10 cellular contexts compared by ENCODE assay signal in the genomic region with DNA sequence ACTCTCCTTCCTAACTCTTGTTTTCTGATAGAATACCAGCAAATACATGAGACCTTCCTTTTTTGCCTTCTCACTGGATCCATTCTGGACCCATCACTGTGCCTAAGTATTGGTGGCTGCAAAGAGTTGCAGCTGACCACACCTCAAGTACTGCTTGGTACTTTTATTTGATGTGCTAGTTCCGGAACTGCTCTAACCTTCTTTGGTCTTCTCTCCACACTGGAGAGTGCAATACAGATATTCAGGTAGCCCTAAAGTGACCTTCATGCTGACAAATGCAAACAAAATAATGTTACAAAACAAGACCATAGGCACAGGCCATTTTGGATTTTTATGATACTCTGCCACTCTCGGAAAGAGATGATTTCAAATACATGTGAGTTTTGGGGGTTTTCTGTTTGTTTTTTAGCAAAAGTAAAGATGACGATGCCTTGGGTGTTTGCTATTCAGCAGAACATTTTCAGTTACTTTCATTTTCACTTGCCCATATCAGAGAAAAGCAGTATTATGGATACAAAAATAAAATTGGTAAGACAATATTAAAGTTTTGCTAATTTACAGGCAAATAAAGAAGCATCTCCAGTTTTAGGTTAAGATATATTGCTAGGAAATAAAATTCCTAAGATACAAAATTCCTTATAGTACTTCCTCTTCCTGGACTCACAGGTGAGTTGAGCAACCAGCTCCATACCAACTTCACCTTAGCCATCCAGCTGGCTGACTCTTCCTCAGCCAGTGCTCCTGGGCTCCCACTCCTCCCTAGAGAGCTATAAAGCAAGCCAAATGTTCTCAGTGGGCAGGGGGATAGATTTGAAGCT. TPM values are rescaled to one million over a fixed set of nuclear protein-coding genes. Genes with fewer than 3 reads are reported as not detected.
DNase-seq lines count a peak whose midpoint lies in the region; ATAC-seq, FAIRE-seq and TF ChIP-seq lines count a peak whose summit lies in the region.
"Had no signal": no experiment of that assay in that cellular context is flagged by ENCODE, and none has a peak within 500 bp of the region (broad histone marks: within the 10 kb centered on the region; RNA-seq: fewer than 3 reads in every experiment).

No MANE protein-coding gene starts in this region.

- CTCF ChIA-PET in HepG2 (lab: Yijun Ruan, JAX; ENCODE audit: low intra/inter-chr PET ratio, low total read pairs), result no interaction called here

- H3K4me2 ChIP-seq in HepG2 (ENCODE audit: low read depth, low read length) (peak overlapping the region; percentile 3; the same call in 1 of the 2 replicates), GM23338 (no peak overlapping the region)

- H3K36me3 ChIP-seq in HepG2 (replicated peaks in 1 of 2; ENCODE audit: control insufficient read depth in 1 of 2, insufficient read depth in 2 of 2, low read length in 2 of 2) (no peaks in the 10 kb centered on the region; a peak in 1 of 5 replicates), GM23338 (ENCODE audit: insufficient read depth) (no peaks in the 10 kb centered on the region)
- H3K36me3 ChIP-seq: WERI-Rb-1 had no signal

- no TSS peak for BruUV-seq in HepG2 (replicated peaks; lab: Mats Ljungman, UMichigan)

- H3K27me3 ChIP-seq in HepG2 (ENCODE audit: control insufficient read depth in 1 of 2, insufficient read depth in 2 of 2, low read length in 2 of 2) (no peaks in the 10 kb centered on the region), GM23338 (ENCODE audit: insufficient read depth) (no peaks in the 10 kb centered on the region)

- H3K79me2 ChIP-seq in HepG2 (ENCODE audit: insufficient read depth, low read length) (peaks cover 91% of the 10 kb centered on the region), GM23338 (replicated peaks; ENCODE audit: insufficient read depth) (peaks cover 91% of the 10 kb centered on the region)

- H3K27ac ChIP-seq in HepG2 (ENCODE audit: extremely low read length, insufficient read depth, low read length), result no peak overlapping the region
- H3K27ac ChIP-seq in temporal lobe (ENCODE audit: low read depth, low read length), result peak overlapping the region; percentile 23
- no peak overlapping the region for H3K27ac ChIP-seq in GM23338 (ENCODE audit: low read depth)
- H3K27ac ChIP-seq: WERI-Rb-1 had no signal

- no peaks in the 10 kb centered on the region for H3K9me3 Mint-ChIP-seq in activated T-cell treated with anti-CD3 and anti-CD28 coated beads, Interleukin-2, amount 50 U/mL, for 4 hours
- no peaks in the 10 kb centered on the region for H3K9me3 Mint-ChIP-seq in activated naive CD8-positive, alpha-beta T cell (ENCODE audit: low read depth)
- H3K9me3 Mint-ChIP-seq in GM23338, result no peaks in the 10 kb centered on the region

- H3K4me1 ChIP-seq in HepG2 (ENCODE audit: insufficient read depth, low read length) (peaks cover 36% of the 10 kb centered on the region), GM23338 (ENCODE audit: insufficient read depth) (peaks cover 17% of the 10 kb centered on the region; the same call in 1 of the 2 replicates)

- H2AFZ ChIP-seq in HepG2 (ENCODE audit: low read length) (no peak overlapping the region), GM23338 (no peak overlapping the region)

- H3K4me3 ChIP-seq in HepG2 (replicated peaks in 1 of 3; ENCODE audit: insufficient read depth in 1 of 3, low read depth in 2 of 3, low read length in 3 of 3) (no peak overlapping the region), GM23338 (no peak overlapping the region)

- H3K27me3 Mint-ChIP-seq in activated T-cell treated with anti-CD3 and anti-CD28 coated beads, Interleukin-2, amount 50 U/mL, for 4 hours (ENCODE audit: low read depth), result no peaks in the 10 kb centered on the region
- H3K27me3 Mint-ChIP-seq in activated naive CD8-positive, alpha-beta T cell, result no peaks in the 10 kb centered on the region
- no peaks in the 10 kb centered on the region for H3K27me3 Mint-ChIP-seq in GM23338 (ENCODE audit: insufficient read depth, low read depth, poor library complexity)

- H3K4me3 Mint-ChIP-seq in activated T-cell treated with anti-CD3 and anti-CD28 coated beads, Interleukin-2, amount 50 U/mL, for 4 hours, result peak overlapping the region; percentile 58
- peak overlapping the region; percentile 76 for H3K4me3 Mint-ChIP-seq in activated naive CD8-positive, alpha-beta T cell
- no peak overlapping the region for H3K4me3 Mint-ChIP-seq in GM23338

- POLR2A ChIA-PET in HepG2 (lab: Yijun Ruan, JAX), result no interaction called here

- no peak for FAIRE-seq in HepG2 (lab: Jason Lieb, UNC)

- intact Hi-C loops in HepG2 (cut with micrococcal nuclease; ENCODE audit: unreplicated experiment), result no loop called here

- TF ChIP-seq POLR2A in HepG2 (IDR thresholded peaks at IDR 0.05; ENCODE audit: insufficient read depth in 1 of 2, low read depth in 2 of 2, low read length in 2 of 2), result no peak

- no peak for ATAC-seq in activated T-cell treated with anti-CD3 and anti-CD28 coated beads, Interleukin-2, amount 50 U/mL, for 4 hours
- ATAC-seq in HepG2 (peak; percentile 41; the same call in 2 of the 3 replicates), GM23338 (no peak)

- no peak for DNase-seq in activated T-cell treated with anti-CD3 and anti-CD28 coated beads, Interleukin-2, amount 50 U/mL, for 4 hours
- no peak for DNase-seq in activated T-cell treated with anti-CD3 and anti-CD28 coated beads, Interleukin-2, amount 50 U/mL, for 1 hour
- no peak for DNase-seq in HepG2 (ENCODE audit: low spot score)
- DNase-seq in GM13977 (ENCODE audit: low spot score), result no peak
- no peak for DNase-seq in KG1 (lab: John Stamatoyannopoulos, UW)
- no peak for DNase-seq in GM23338 (ENCODE audit: low spot score)
- DNase-seq: NCI-H774, WERI-Rb-1 had no signal

- in situ Hi-C loops in HepG2 (cut with HindIII; ENCODE audit: extremely low pct_ligation_motif_present, low pct_unique_long_range_greater_than_20kb), result no loop called here
- in situ Hi-C loops in GM13977 (cut with MboI; ENCODE audit: low pct_unique_long_range_greater_than_20kb, low sequenced_read_pairs, unreplicated experiment), result no loop called here

- H3K9ac ChIP-seq in HepG2 (ENCODE audit: insufficient read depth, low read depth, low read length), result no peak overlapping the region

- H4K20me1 ChIP-seq in HepG2 (ENCODE audit: insufficient read depth, low read length), result no peaks in the 10 kb centered on the region
- no peaks in the 10 kb centered on the region for H4K20me1 ChIP-seq in GM23338 (replicated peaks; ENCODE audit: insufficient read depth)

- H3K9me3 ChIP-seq in HepG2 (ENCODE audit: low read length), result no peaks in the 10 kb centered on the region

- H3K9me2 ChIP-seq in GM23338 (ENCODE audit: insufficient read depth), result no peaks in the 10 kb centered on the region

- TF ChIP-seq CTCF in HepG2 (CRISPR knock-in tag; IDR thresholded peaks at IDR 0.05) (no peak), GM13977 (IDR thresholded peaks at IDR 0.05; ENCODE audit: extremely low read depth, insufficient read depth, missing control alignments) (no peak), GM23338 (conservative IDR thresholded peaks at IDR 0.05; ENCODE audit: low read depth in 2 of 2) (no peak)

- no peak for TF ChIP-seq RAD21 in HepG2 (CRISPR knock-in tag; IDR thresholded peaks at IDR 0.05)

- WGBS in HepG2 (ENCODE audit: low lambda C conversion rate), result 91% methylated on average over 3 of the region's 3 CpGs

- peak overlapping the region; percentile 62 for H3K27ac Mint-ChIP-seq in activated naive CD8-positive, alpha-beta T cell
- no peak overlapping the region for H3K27ac Mint-ChIP-seq in GM23338

- H3F3A ChIP-seq in GM23338 (replicated peaks; ENCODE audit: low read depth), result no peaks in the 10 kb centered on the region

- no peak for TF ChIP-seq EP300 in HepG2 (IDR thresholded peaks at IDR 0.05; ENCODE audit: low read depth in 2 of 2, low read length in 2 of 2)
- TF ChIP-seq EP300 in HepG2 (CRISPR knock-in tag; IDR thresholded peaks at IDR 0.05; ENCODE audit: borderline replicate concordance), result no peak

- peaks cover 17% of the 10 kb centered on the region for H3K4me1 Mint-ChIP-seq in activated T-cell treated with anti-CD3 and anti-CD28 coated beads, Interleukin-2, amount 50 U/mL, for 4 hours (ENCODE audit: low read depth)
- peaks cover 23% of the 10 kb centered on the region for H3K4me1 Mint-ChIP-seq in activated naive CD8-positive, alpha-beta T cell (ENCODE audit: low read depth)
- peaks cover 34% of the 10 kb centered on the region for H3K4me1 Mint-ChIP-seq in GM23338

- no peaks in the 10 kb centered on the region for H3K36me3 Mint-ChIP-seq in activated T-cell treated with anti-CD3 and anti-CD28 coated beads, Interleukin-2, amount 50 U/mL, for 4 hours (ENCODE audit: insufficient read depth)
- H3K36me3 Mint-ChIP-seq in activated naive CD8-positive, alpha-beta T cell, result peaks cover 5% of the 10 kb centered on the region
- H3K36me3 Mint-ChIP-seq in GM23338 (ENCODE audit: low read depth), result no peaks in the 10 kb centered on the region

RNA-seq across cellular contexts. Expression of gene PTPRK, which starts 42.0 kb away (rescaled TPM):
- 10 to 100 TPM in 2 of 3 donors, 1 to 10 TPM in 1; 5.6 to 17.5 (median 11.6) TPM for total RNA-seq in activated T-cell treated with anti-CD3 and anti-CD28 coated beads, Interleukin-2, amount 50 U/mL, for 4 hours
- 52.4 and 98.3 TPM in 2 replicates for total RNA-seq in HepG2 (2016; rRNA removed; fragmentation: Illumina TruSeq; extraction: Trizol)
- total RNA-seq in HepG2 (2016; cell fraction: cytosol; rRNA removed; fragmentation: Illumina TruSeq; extraction: Trizol; ENCODE audit: low read depth), result 29.7 and 32.9 TPM in 2 replicates
- total RNA-seq in HepG2 (2016; cell fraction: insoluble cytoplasmic fraction; rRNA removed; fragmentation: Illumina TruSeq; extraction: Trizol), result 47.0 and 86.4 TPM in 2 replicates
- 36.9 and 39.5 TPM in 2 replicates for total RNA-seq in HepG2 (2016; cell fraction: membrane; rRNA removed; fragmentation: Illumina TruSeq; extraction: Trizol)
- 243 and 259 TPM in 2 replicates for total RNA-seq in HepG2 (2016; cell fraction: nucleus; rRNA removed; fragmentation: Illumina TruSeq; extraction: Trizol)
- polyA plus RNA-seq in HepG2 (2011; rRNA removed), result 40.0 and 43.6 TPM in 2 replicates
- 26.4 and 36.1 TPM in 2 replicates for polyA plus RNA-seq in HepG2 (2011; cell fraction: cytosol; rRNA removed)
- 57.3 and 62.4 TPM in 2 replicates for polyA plus RNA-seq in HepG2 (2011; cell fraction: nucleus; rRNA removed)
- polyA plus RNA-seq in HepG2 (2012), result 74.2 and 81.5 TPM in 2 replicates
- 14.1 and 16.7 TPM in 2 replicates for polyA plus RNA-seq in HepG2 (2016; cell fraction: cytosol; fragmentation: Illumina TruSeq; extraction: Trizol; ENCODE audit: low read depth)
- 36.4 and 38.2 TPM in 2 replicates for polyA plus RNA-seq in HepG2 (2016; cell fraction: insoluble cytoplasmic fraction; fragmentation: Illumina TruSeq; extraction: Trizol; ENCODE audit: low read depth)
- polyA plus RNA-seq in HepG2 (2016; cell fraction: membrane; fragmentation: Illumina TruSeq; extraction: Trizol; ENCODE audit: low read depth), result 17.6 and 19.0 TPM in 2 replicates
- polyA plus RNA-seq in HepG2 (2016; cell fraction: nucleus; fragmentation: Illumina TruSeq; extraction: Trizol; ENCODE audit: insufficient read depth, low read depth), result 68.4 and 81.3 TPM in 2 replicates
- polyA minus RNA-seq in HepG2 (2011; rRNA and poly(A)+ RNA removed; ENCODE audit: low replicate concordance), result 19.5 and 154 TPM in 2 replicates
- polyA minus RNA-seq in HepG2 (2011; cell fraction: cytosol; rRNA and poly(A)+ RNA removed), result 69.6 and 97.5 TPM in 2 replicates
- 726 and 816 TPM in 2 replicates for polyA minus RNA-seq in HepG2 (2011; cell fraction: nucleus; rRNA and poly(A)+ RNA removed)
- total RNA-seq in temporal lobe, result 127 TPM
- 46.1 and 56.4 TPM in 2 replicates for total RNA-seq in GM23338 (2014; rRNA removed; shearing (Covaris generic))
- 20.7 and 26.9 TPM in 2 replicates for polyA plus RNA-seq in GM23338 (2016; fragmentation: Nextera tagmentation; extraction: Ambion mirVana)
